ENCODE assay signal across 27 cellular contexts in genomic region chr3:123298903-123299302, GRCh38.
DNase-seq lines count a peak whose midpoint lies in the region; ATAC-seq, FAIRE-seq and TF ChIP-seq lines count a peak whose summit lies in the region.
"Had no signal": no experiment of that assay in that cellular context is flagged by ENCODE, and none has a peak within 500 bp of the region (broad histone marks: within the 10 kb centered on the region; RNA-seq: fewer than 3 reads in every experiment).

No MANE protein-coding gene starts in this region.

- H3K4me2 ChIP-seq in BLaER1, result peak overlapping the region; percentile 98
- H3K4me2 ChIP-seq in osteoblast (ENCODE audit: insufficient read depth, low read length), result no peak overlapping the region
- H3K4me2 ChIP-seq in hepatocyte, result no peak overlapping the region
- H3K4me2 ChIP-seq: SK-N-SH had no signal

- H3K36me3 ChIP-seq in BLaER1 (no peaks in the 10 kb centered on the region), bronchial epithelial cell (ENCODE audit: control insufficient read depth, insufficient read depth, low read length) (no peaks in the 10 kb centered on the region), osteoblast (ENCODE audit: insufficient read depth, low read length) (no peaks in the 10 kb centered on the region), hepatocyte (replicated peaks; ENCODE audit: insufficient read depth, low read depth) (no peaks in the 10 kb centered on the region)
- H3K36me3 ChIP-seq: pancreas had no signal

- H4K20me1 ChIP-seq in BLaER1, result no peaks in the 10 kb centered on the region
- H4K20me1 ChIP-seq in osteoblast (ENCODE audit: insufficient read depth, low read length), result no peaks in the 10 kb centered on the region
- H4K20me1 ChIP-seq in hepatocyte (ENCODE audit: insufficient read depth, poor library complexity, severe bottlenecking), result no peaks in the 10 kb centered on the region

- TF ChIP-seq CTCF in bronchial epithelial cell (IDR thresholded peaks at IDR 0.05; ENCODE audit: insufficient read depth, low read length, severe bottlenecking) (no peak), osteoblast (IDR thresholded peaks at IDR 0.05; ENCODE audit: extremely low read depth, low read depth, low read length) (no peak), hepatocyte (IDR thresholded peaks at IDR 0.05; ENCODE audit: poor library complexity) (no peak)

- no peak overlapping the region for H3K4me3 ChIP-seq in BLaER1
- H3K4me3 ChIP-seq in bronchial epithelial cell (ENCODE audit: low read depth, low read length), result no peak overlapping the region
- no peak overlapping the region for H3K4me3 ChIP-seq in osteoblast (ENCODE audit: insufficient read depth, low read length)
- H3K4me3 ChIP-seq in hepatocyte, result no peak overlapping the region
- H3K4me3 ChIP-seq: ascending aorta, left ventricle myocardium inferior, pancreas, thoracic aorta had no signal

- H3K27me3 ChIP-seq in BLaER1 (no peaks in the 10 kb centered on the region), bronchial epithelial cell (ENCODE audit: control insufficient read depth, insufficient read depth, low read length) (no peaks in the 10 kb centered on the region), osteoblast (ENCODE audit: insufficient read depth, low read length) (peaks cover 17% of the 10 kb centered on the region), hepatocyte (no peaks in the 10 kb centered on the region)
- H3K27me3 ChIP-seq: ascending aorta, pancreas had no signal

- H2AFZ ChIP-seq in osteoblast (ENCODE audit: low read length) (no peak overlapping the region), hepatocyte (no peak overlapping the region)

- FAIRE-seq in bronchial epithelial cell (lab: Jason Lieb, UNC), result peak; percentile 23
- FAIRE-seq: pancreas had no signal

- H3K4me1 ChIP-seq in BLaER1, result peaks cover 67% of the 10 kb centered on the region
- H3K4me1 ChIP-seq in osteoblast (ENCODE audit: insufficient read depth, low read length), result no peaks in the 10 kb centered on the region
- no peaks in the 10 kb centered on the region for H3K4me1 ChIP-seq in hepatocyte (ENCODE audit: insufficient read depth)
- H3K4me1 ChIP-seq: ascending aorta, foreskin keratinocyte, pancreas had no signal

- no peak for ATAC-seq in GM21825 (IDR thresholded peaks at IDR 0.05; ENCODE audit: unreplicated experiment)
- ATAC-seq: activated CD8-positive, alpha-beta memory T cell treated with anti-CD3 and anti-CD28 coated beads, Interleukin-2, amount 10 ng/mL, durations not matched to agents 7 days and 5 days; activated T-cell treated with anti-CD3 and anti-CD28 coated beads, Interleukin-2, amount 50 U/mL, for 72 hours; foreskin keratinocyte; pancreas; right cardiac atrium; stimulated activated naive B cell treated with anti-CD40 and anti-IgM and Interleukin-4, amounts not matched to agents 10 μg/mL and 1 μg/mL and 100 μg/mL, for 72 hours; WTC11 had no signal

- no peaks in the 10 kb centered on the region for H3K9me2 ChIP-seq in hepatocyte (replicated peaks; ENCODE audit: insufficient read depth)
- H3K9me2 ChIP-seq: SK-N-SH had no signal

- no peak overlapping the region for H3K27ac ChIP-seq in BLaER1
- H3K27ac ChIP-seq in osteoblast (ENCODE audit: low read depth, low read length), result no peak overlapping the region
- no peak overlapping the region for H3K27ac ChIP-seq in hepatocyte
- H3K27ac ChIP-seq: ascending aorta, foreskin keratinocyte, left ventricle myocardium inferior, pancreas, thoracic aorta had no signal

- 78% methylated on average over 5 of the region's 5 CpGs for WGBS in hepatocyte (ENCODE audit: low lambda C conversion rate, missing lambda C conversion rate)

- H3K9ac ChIP-seq in BLaER1, result no peak overlapping the region
- H3K9ac ChIP-seq: SK-N-SH had no signal

- peaks cover 6% of the 10 kb centered on the region; the same call in 1 of the 2 replicates for H3K9me3 ChIP-seq in BLaER1
- H3K9me3 ChIP-seq in osteoblast (ENCODE audit: low read depth, low read length), result no peaks in the 10 kb centered on the region
- no peaks in the 10 kb centered on the region for H3K9me3 ChIP-seq in hepatocyte (ENCODE audit: low read depth)
- H3K9me3 ChIP-seq: ascending aorta, left ventricle myocardium inferior, pancreas, SK-N-SH, thoracic aorta had no signal

- DNase-seq in HS-5 (ENCODE audit: low read depth) (peak; percentile 34), bronchial epithelial cell (ENCODE audit: low read depth) (peak; percentile 59), osteoblast (ENCODE audit: insufficient read length, low spot score, missing footprints) (peak; percentile 73), hippocampal formation (lab: John Stamatoyannopoulos, UW) (no peak), hepatocyte (ENCODE audit: low spot score) (no peak)
- DNase-seq: activated CD4-positive, alpha-beta T cell treated with anti-CD3 and anti-CD28 coated beads, Interleukin-2, amount 50 U/mL, for 1 hour; activated CD8-positive, alpha-beta memory T cell treated with anti-CD3 and anti-CD28 coated beads, Interleukin-2, amount 10 ng/mL, durations not matched to agents 7 days and 5 days; activated naive CD4-positive, alpha-beta T cell treated with anti-CD3 and anti-CD28 coated beads for 36 hours; activated T-cell treated with anti-CD3 and anti-CD28 coated beads, Interleukin-2, amount 50 U/mL, for 72 hours; CD4-positive, alpha-beta memory T cell; immature natural killer cell; left ventricle myocardium inferior; NCI-H1694; NCI-H510A treated with DMSO at 0.1 percent for 48 hours; NK-92 treated with Interleukin-12 subunit alpha and Interleukin-12 subunit beta, amount 100 ng/mL, for 24 hours; right cardiac atrium; SK-N-SH; stimulated activated CD4-positive, alpha-beta T cell treated with anti-CD3 and anti-CD28 coated beads, Interleukin-12 subunit alpha, Interleukin-12 subunit beta, amount 100 ng/mL, for 4 hours; stimulated activated CD4-positive, alpha-beta T cell treated with anti-CD3 and anti-CD28 coated beads, Interleukin-4, amount 100 ng/mL, for 24 hours; stimulated activated naive B cell treated with anti-CD40 and anti-IgM and Interleukin-4, amounts not matched to agents 10 μg/mL and 1 μg/mL and 100 μg/mL, for 72 hours had no signal

- H3K79me2 ChIP-seq in osteoblast (ENCODE audit: insufficient read depth, low read length) (no peaks in the 10 kb centered on the region), hepatocyte (no peaks in the 10 kb centered on the region)

Comparison
In these comparisons a context has a peak if more than half of its experiments do, and no peak if none do; other contexts are left out.
1. DNase-seq: peak in HS-5 (single experiment), bronchial epithelial cell (single experiment) and osteoblast (single experiment); none in hippocampal formation (0 of 2) and hepatocyte (single experiment).